In genomic region chr15:74723754-74724334, GRCh38 we compare ENCODE assay signal across 9 cellular contexts. TPM values are rescaled to one million over a fixed set of nuclear protein-coding genes. Genes with fewer than 3 reads are reported as not detected.
DNase-seq lines count a peak whose midpoint lies in the region; ATAC-seq, FAIRE-seq and TF ChIP-seq lines count a peak whose summit lies in the region.
"Had no signal": no experiment of that assay in that cellular context is flagged by ENCODE, and none has a peak within 500 bp of the region (broad histone marks: within the 10 kb centered on the region; RNA-seq: fewer than 3 reads in every experiment).

No MANE protein-coding gene starts in this region.

- H3K9me3 ChIP-seq in pancreas, result no peaks in the 10 kb centered on the region
- H3K9me3 ChIP-seq in suprapubic skin, result no peaks in the 10 kb centered on the region

- ATAC-seq in esophagus mucosa, result peak; percentile 36
- peak; percentile 53 to 77 (median 71) for ATAC-seq in pancreas
- ATAC-seq in GM18519 (IDR thresholded peaks at IDR 0.05; ENCODE audit: low FRiP score, unreplicated experiment), result no peak
- no peak for ATAC-seq in GM21825 (IDR thresholded peaks at IDR 0.05; ENCODE audit: unreplicated experiment)

- intact Hi-C loops in pancreas (cut with DNase I), result no loop called here

- H3K27me3 ChIP-seq in pancreas, result no peaks in the 10 kb centered on the region
- peaks cover 33% of the 10 kb centered on the region for H3K27me3 ChIP-seq in suprapubic skin

- no peak for FAIRE-seq in pancreas (lab: Jason Lieb, UNC)

- H3K4me1 ChIP-seq in pancreas (peaks cover 0 to 5% (median 0%) of the 10 kb centered on the region in 3 donors), suprapubic skin (peaks cover 23% of the 10 kb centered on the region)

- TF ChIP-seq POLR2A in suprapubic skin (IDR thresholded peaks at IDR 0.05), result no peak

- H3K36me3 ChIP-seq in pancreas, result no peaks in the 10 kb centered on the region
- no peaks in the 10 kb centered on the region for H3K36me3 ChIP-seq in suprapubic skin

- TF ChIP-seq EP300 in suprapubic skin (IDR thresholded peaks at IDR 0.05), result no peak

- TF ChIP-seq CTCF in pancreas (IDR thresholded peaks at IDR 0.05) (no peak), suprapubic skin (IDR thresholded peaks at IDR 0.05) (no peak)

- H3K4me3 ChIP-seq in pancreas (no peak overlapping the region), suprapubic skin (no peak overlapping the region)

- H3K27ac ChIP-seq in pancreas (no peak overlapping the region), suprapubic skin (no peak overlapping the region)

- DNase-seq in DMS153 (lab: John Stamatoyannopoulos, UW), result peak; percentile 20
- peak; percentile 90 for DNase-seq in HuH-7.5 (ENCODE audit: low spot score)
- peak; percentile 40 for DNase-seq in RKO (ENCODE audit: low spot score)
- no peak for DNase-seq in pancreas
- no peak for DNase-seq in suprapubic skin (ENCODE audit: low spot score in 2 of 2)

- whole genome bisulfite sequencing in pancreas, 2 donors, result 48 to 51% methylated on average over 1 of the region's 1 CpG
- 85% methylated on average over 1 of the region's 1 CpG for WGBS in suprapubic skin

RNA-seq across cellular contexts. Expression of gene CYP1A1, which starts 1.5 kb away (rescaled TPM):
- total RNA-seq in esophagus mucosa (not detected), pancreas (under 1 TPM in 3 of 6 donors, not detected in 3; 0.12 to 0.28 (median 0.14) TPM), suprapubic skin (1 to 10 TPM in 3 of 4 donors, under 1 TPM in 1; 0.64 to 6.0 (median 2.8) TPM)
- polyA plus RNA-seq in pancreas, result 1 to 10 TPM in 1 of 2 donors, under 1 TPM in 1; 0.19 to 1.1 TPM

RNA-seq across cellular contexts. Expression of gene CYP1A2, which starts 24.8 kb away (rescaled TPM):
- not detected for total RNA-seq in esophagus mucosa
- under 1 TPM in 1 of 6 donors, not detected in 5; 0.06 TPM for total RNA-seq in pancreas
- polyA plus RNA-seq in pancreas, result not detected
- total RNA-seq in suprapubic skin, result not detected
- total RNA-seq: urinary bladder had no signal
- polyA plus RNA-seq: urinary bladder had no signal

RNA-seq across cellular contexts. Expression of gene EDC3, which starts 28.0 kb away (rescaled TPM):
- total RNA-seq in esophagus mucosa (21.3 TPM), pancreas (10 to 100 TPM in 4 of 6 donors, 1 to 10 TPM in 2; 7.6 to 19.5 (median 11.5) TPM), suprapubic skin (10 to 100 TPM; 13.0 to 52.4 (median 23.5) TPM)
- 10 to 100 TPM in 1 of 2 donors, 1 to 10 TPM in 1; 9.7 to 12.3 TPM for polyA plus RNA-seq in pancreas

RNA-seq across cellular contexts. Expression of gene CSK, which starts 58.0 kb away (rescaled TPM):
- 77.1 TPM for total RNA-seq in esophagus mucosa
- 10 to 100 TPM in 5 of 6 donors, 1 to 10 TPM in 1; 8.5 to 35.1 (median 14.1) TPM for total RNA-seq in pancreas
- 10 to 100 TPM; 18.1 to 22.3 TPM for polyA plus RNA-seq in pancreas
- total RNA-seq in suprapubic skin, result 10 to 100 TPM; 33.1 to 45.2 (median 35.5) TPM

Comparison
In these comparisons a context has a peak if more than half of its experiments do, and no peak if none do; other contexts are left out.
1. DNase-seq: peak in DMS153 (single experiment), HuH-7.5 (single experiment) and RKO (single experiment); none in pancreas (0 of 6) and suprapubic skin (0 of 2).
2. ATAC-seq: peak in esophagus mucosa (single experiment) and pancreas (4 of 4); none in GM18519 (single experiment) and GM21825 (single experiment).